In genomic region chr17:39925282-39926134, GRCh38 we compare ENCODE assay signal across 8 cellular contexts. TPM values are rescaled to one million over a fixed set of nuclear protein-coding genes. Genes with fewer than 3 reads are reported as not detected.
DNase-seq lines count a peak whose midpoint lies in the region; ATAC-seq and FAIRE-seq lines count a peak whose summit lies in the region.
"Had no signal": no experiment of that assay in that cellular context is flagged by ENCODE, and none has a peak within 500 bp of the region (broad histone marks: within the 10 kb centered on the region; RNA-seq: fewer than 3 reads in every experiment).

No MANE protein-coding gene starts in this region.

- H3K9me3 ChIP-seq in GM23248 (ENCODE audit: low read depth): no peaks in the 10 kb centered on the region
- H3K9me3 ChIP-seq in naive thymus-derived CD4-positive, alpha-beta T cell (ENCODE audit: control insufficient read depth in 2 of 3, low read length in 3 of 3): no peaks in the 10 kb centered on the region

- peaks cover 31% of the 10 kb centered on the region for H3F3A ChIP-seq in GM23248 (ENCODE audit: insufficient read depth)

- no peak overlapping the region; the same call in 1 of the 2 replicates for H3K4me3 ChIP-seq in GM23248
- peak overlapping the region; percentile 82 for H3K4me3 ChIP-seq in naive thymus-derived CD4-positive, alpha-beta T cell (ENCODE audit: low read length)

- ATAC-seq in naive thymus-derived CD4-positive, alpha-beta T cell: no peak

- DNase-seq in GM23248 (no peak), kidney tubule cell (ENCODE audit: low spot score) (no peak), HTR-8/SVneo (ENCODE audit: insufficient read length, low spot score) (no peak)
- DNase-seq in activated CD4-positive, alpha-beta memory T cell treated with anti-CD3 and anti-CD28 coated beads for 36 hours: no peak
- peak in 1 of 9 donors; percentile 10 for DNase-seq in naive thymus-derived CD4-positive, alpha-beta T cell
- DNase-seq in stimulated activated CD4-positive, alpha-beta T cell treated with anti-CD3 and anti-CD28 coated beads, Interleukin-1b, Interleukin-23, amount 100 ng/mL, for 48 hours: no peak

- H3K27me3 ChIP-seq in GM23248 (replicated peaks; ENCODE audit: insufficient read depth): no peaks in the 10 kb centered on the region
- H3K27me3 ChIP-seq in naive thymus-derived CD4-positive, alpha-beta T cell (ENCODE audit: control insufficient read depth in 2 of 2, insufficient read depth in 2 of 2, low read length in 2 of 2): no peaks in the 10 kb centered on the region

- CTCF ChIA-PET in activated CD4-positive, alpha-beta memory T cell treated with anti-CD3 and anti-CD28 coated beads for 36 hours (lab: Charles Lee): interaction anchor here (0.8 to 2.0 kb wide), 3 partner anchors 10 to 303 kb away, joined by 3 to 8 read pairs (median 5); no protein-coding TSS in a partner anchor
- CTCF ChIA-PET in naive thymus-derived CD4-positive, alpha-beta T cell (lab: Charles Lee): no interaction called here

- H4K20me1 ChIP-seq in GM23248 (ENCODE audit: insufficient read depth): no peaks in the 10 kb centered on the region

- H3K27ac Mint-ChIP-seq in activated CD4-positive, alpha-beta memory T cell treated with anti-CD3 and anti-CD28 coated beads for 36 hours: peak overlapping the region; percentile 90
- peak overlapping the region; percentile 85 to 97 (median 93) for H3K27ac Mint-ChIP-seq in naive thymus-derived CD4-positive, alpha-beta T cell

- H3K9me3 Mint-ChIP-seq in activated CD4-positive, alpha-beta memory T cell treated with anti-CD3 and anti-CD28 coated beads for 36 hours: no peaks in the 10 kb centered on the region
- H3K9me3 Mint-ChIP-seq in naive thymus-derived CD4-positive, alpha-beta T cell: no peaks in the 10 kb centered on the region

- no peaks in the 10 kb centered on the region for H3K27me3 Mint-ChIP-seq in activated CD4-positive, alpha-beta memory T cell treated with anti-CD3 and anti-CD28 coated beads for 36 hours
- H3K27me3 Mint-ChIP-seq in naive thymus-derived CD4-positive, alpha-beta T cell: no peaks in the 10 kb centered on the region

- in situ Hi-C loops in GM23248 (cut with MboI): no loop called here

- no peak overlapping the region for H3K27ac ChIP-seq in GM23248
- peak overlapping the region; percentile 87 for H3K27ac ChIP-seq in naive thymus-derived CD4-positive, alpha-beta T cell (ENCODE audit: low read depth, low read length)

- POLR2A ChIA-PET in activated CD4-positive, alpha-beta memory T cell treated with anti-CD3 and anti-CD28 coated beads for 36 hours (lab: Charles Lee): interaction anchor here (0.6 to 1.3 kb wide), 4 partner anchors 10 to 175 kb away, joined by 3 to 9 read pairs (median 4); no protein-coding TSS in a partner anchor
- POLR2A ChIA-PET in naive thymus-derived CD4-positive, alpha-beta T cell (lab: Charles Lee): interaction anchor here (0.6 to 2.5 kb wide), 18 partner anchors 8 to 439 kb away, joined by 3 to 14 read pairs (median 4); partner anchors contain the start of gene PSMD3

- peaks cover 70% of the 10 kb centered on the region for H3K4me1 Mint-ChIP-seq in activated CD4-positive, alpha-beta memory T cell treated with anti-CD3 and anti-CD28 coated beads for 36 hours (ENCODE audit: low read depth)
- peaks cover 20 to 77% (median 64%) of the 10 kb centered on the region in 7 donors for H3K4me1 Mint-ChIP-seq in naive thymus-derived CD4-positive, alpha-beta T cell

- peak overlapping the region; percentile 85 for H3K4me3 Mint-ChIP-seq in activated CD4-positive, alpha-beta memory T cell treated with anti-CD3 and anti-CD28 coated beads for 36 hours
- peak overlapping the region; percentile 90 to 98 (median 92) for H3K4me3 Mint-ChIP-seq in naive thymus-derived CD4-positive, alpha-beta T cell

- H3K9me2 ChIP-seq in GM23248 (ENCODE audit: insufficient read depth): no peaks in the 10 kb centered on the region

- no peak overlapping the region for H2AFZ ChIP-seq in GM23248

- 93 to 94% methylated on average over 11 of the region's 11 CpGs for WGBS in GM23248 (ENCODE audit: low coverage in 1 of 2, low lambda C conversion rate in 2 of 2, missing lambda C conversion rate in 2 of 2), 2 experiments

- FAIRE-seq in HTR-8/SVneo (lab: Jason Lieb, UNC): no peak

- peaks cover 24% of the 10 kb centered on the region for H3K36me3 Mint-ChIP-seq in activated CD4-positive, alpha-beta memory T cell treated with anti-CD3 and anti-CD28 coated beads for 36 hours
- H3K36me3 Mint-ChIP-seq in naive thymus-derived CD4-positive, alpha-beta T cell: peaks cover 8 to 47% (median 21%) of the 10 kb centered on the region in 5 donors

- H3K9ac ChIP-seq in GM23248: peak overlapping the region; percentile 93; the same call in 1 of the 2 replicates

- no peak overlapping the region for H3K4me2 ChIP-seq in GM23248 (ENCODE audit: unreplicated experiment)

- intact Hi-C loops in activated CD4-positive, alpha-beta memory T cell treated with anti-CD3 and anti-CD28 coated beads for 36 hours (cut with micrococcal nuclease): loop anchor here (2.0 to 10.0 kb wide), 4 partner anchors 27 to 461 kb away; partner anchors contain the start of gene CDK12
- intact Hi-C loops in naive thymus-derived CD4-positive, alpha-beta T cell (cut with micrococcal nuclease): loop anchor here (1.0 to 5.0 kb wide), 12 partner anchors 8 to 464 kb away; partner anchors contain the start of genes STARD3 (in 2 of the 2), CDK12 (in 1 of the 2) and IKZF3 (in 1 of the 2)

- H3K36me3 ChIP-seq in GM23248 (ENCODE audit: low read depth): peaks cover 20% of the 10 kb centered on the region
- peaks cover 12 to 49% (median 15%) of the 10 kb centered on the region in 3 experiments for H3K36me3 ChIP-seq in naive thymus-derived CD4-positive, alpha-beta T cell (ENCODE audit: control insufficient read depth in 2 of 3, insufficient read depth in 3 of 3, low read length in 3 of 3)

- peaks cover 54% of the 10 kb centered on the region for H3K4me1 ChIP-seq in GM23248 (ENCODE audit: insufficient read depth)
- H3K4me1 ChIP-seq in naive thymus-derived CD4-positive, alpha-beta T cell (ENCODE audit: control insufficient read depth in 2 of 2, insufficient read depth in 2 of 2, low read length in 2 of 2): peaks cover 61 to 68% of the 10 kb centered on the region in 2 donors

- H3K79me2 ChIP-seq in GM23248 (ENCODE audit: insufficient read depth): peaks cover 51% of the 10 kb centered on the region

RNA-seq across cellular contexts. Expression of gene ORMDL3, which starts 1.9 kb away (rescaled TPM):
- 60.4 and 66.0 TPM in 2 replicates for total RNA-seq in GM23248 (2014; rRNA removed; shearing (Covaris generic))
- polyA plus RNA-seq in GM23248 (2016; fragmentation: Nextera tagmentation; extraction: Ambion mirVana): 12.0 and 13.2 TPM in 2 replicates
- 10 to 100 TPM; 53.7 to 58.3 TPM for total RNA-seq in activated CD4-positive, alpha-beta memory T cell treated with anti-CD3 and anti-CD28 coated beads for 36 hours
- total RNA-seq in naive thymus-derived CD4-positive, alpha-beta T cell: 100 to 1,000 TPM in 3 of 5 experiments, 10 to 100 TPM in 2; 77.6 to 205 (median 110) TPM
- 100 to 1,000 TPM; 167 to 197 TPM for polyA plus RNA-seq in naive thymus-derived CD4-positive, alpha-beta T cell

RNA-seq across cellular contexts. Expression of gene LRRC3C, which starts 2.0 kb away (rescaled TPM):
- total RNA-seq in GM23248 (2014; rRNA removed; shearing (Covaris generic)): not detected in 2 replicates
- polyA plus RNA-seq in GM23248 (2016; fragmentation: Nextera tagmentation; extraction: Ambion mirVana): not detected in 2 replicates
- not detected for total RNA-seq in activated CD4-positive, alpha-beta memory T cell treated with anti-CD3 and anti-CD28 coated beads for 36 hours
- under 1 TPM in 1 of 5 experiments, not detected in 4; 0.27 TPM for total RNA-seq in naive thymus-derived CD4-positive, alpha-beta T cell
- polyA plus RNA-seq in naive thymus-derived CD4-positive, alpha-beta T cell: not detected
- total RNA-seq: left colon, temporal lobe had no signal

RNA-seq across cellular contexts. Expression of gene GSDMB, which starts 7.1 kb away (rescaled TPM):
- total RNA-seq in GM23248 (2014; rRNA removed; shearing (Covaris generic)): 2.1 and 2.5 TPM in 2 replicates
- polyA plus RNA-seq in GM23248 (2016; fragmentation: Nextera tagmentation; extraction: Ambion mirVana): 1.8 TPM in 2 replicates
- 10 to 100 TPM; 26.4 to 30.2 TPM for total RNA-seq in activated CD4-positive, alpha-beta memory T cell treated with anti-CD3 and anti-CD28 coated beads for 36 hours
- total RNA-seq in naive thymus-derived CD4-positive, alpha-beta T cell: 10 to 100 TPM; 25.6 to 92.4 (median 53.8) TPM
- 1 to 10 TPM; 1.7 to 2.1 TPM for polyA plus RNA-seq in naive thymus-derived CD4-positive, alpha-beta T cell

RNA-seq across cellular contexts. Expression of gene GSDMA, which starts 37.3 kb away (rescaled TPM):
- total RNA-seq in GM23248 (2014; rRNA removed; shearing (Covaris generic)): not detected in 2 replicates
- 0.09 and 0.21 TPM in 2 replicates for polyA plus RNA-seq in GM23248 (2016; fragmentation: Nextera tagmentation; extraction: Ambion mirVana)
- total RNA-seq in activated CD4-positive, alpha-beta memory T cell treated with anti-CD3 and anti-CD28 coated beads for 36 hours: under 1 TPM; 0.64 to 0.87 TPM
- 1 to 10 TPM in 1 of 5 experiments, under 1 TPM in 2, not detected in 2; 0.22 to 2.4 (median 0.75) TPM for total RNA-seq in naive thymus-derived CD4-positive, alpha-beta T cell
- polyA plus RNA-seq in naive thymus-derived CD4-positive, alpha-beta T cell: under 1 TPM; 0.61 to 0.69 TPM

RNA-seq across cellular contexts. Expression of gene PSMD3, which starts 55.1 kb away (rescaled TPM):
- 103 and 116 TPM in 2 replicates for total RNA-seq in GM23248 (2014; rRNA removed; shearing (Covaris generic))
- 102 and 106 TPM in 2 replicates for polyA plus RNA-seq in GM23248 (2016; fragmentation: Nextera tagmentation; extraction: Ambion mirVana)
- total RNA-seq in activated CD4-positive, alpha-beta memory T cell treated with anti-CD3 and anti-CD28 coated beads for 36 hours: 100 to 1,000 TPM; 120 to 124 TPM
- 100 to 1,000 TPM in 1 of 5 experiments, 10 to 100 TPM in 4; 55.7 to 111 (median 68.9) TPM for total RNA-seq in naive thymus-derived CD4-positive, alpha-beta T cell
- 10 to 100 TPM; 44.6 to 53.1 TPM for polyA plus RNA-seq in naive thymus-derived CD4-positive, alpha-beta T cell
